Comparison of ENCODE assay signal across 8 cellular contexts in the genomic region with DNA sequence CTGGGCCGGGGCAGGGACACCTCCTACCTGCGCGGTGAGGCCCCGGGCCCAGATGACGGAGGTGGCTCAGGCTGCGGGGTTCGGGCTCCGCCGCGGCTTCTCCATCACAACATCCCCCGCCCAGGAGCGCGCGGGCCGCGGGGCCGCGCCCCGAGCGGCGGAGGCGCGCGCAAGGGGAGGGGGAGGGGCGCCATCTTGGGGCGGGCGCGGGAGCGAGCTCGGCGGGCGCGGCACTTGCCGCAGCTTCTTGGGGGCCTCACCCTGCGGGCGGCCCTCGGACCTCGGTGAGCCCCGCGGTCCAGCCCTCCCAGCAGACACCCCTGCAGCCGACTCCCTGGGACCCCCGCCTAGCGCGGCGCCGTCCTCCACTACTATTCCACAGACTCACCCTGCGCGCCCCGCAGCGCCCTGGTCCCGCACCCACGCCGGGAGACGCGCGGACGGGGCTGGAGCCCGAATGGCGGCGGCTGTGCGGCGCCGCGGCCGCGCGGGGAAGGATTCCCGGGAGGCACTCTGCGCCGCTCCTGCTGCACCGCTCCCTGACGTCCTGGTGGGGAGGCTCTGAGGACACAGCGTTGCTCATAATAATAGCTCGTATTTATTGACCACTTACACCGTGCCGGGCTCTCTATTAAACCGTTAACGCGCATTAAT. TPM values are rescaled to one million over a fixed set of nuclear protein-coding genes. Genes with fewer than 3 reads are reported as not detected.
A peak's percentile ranks its signal among the peaks of the same experiment; 100 is the strongest.
DNase-seq lines count a peak whose midpoint lies in the region; ATAC-seq, FAIRE-seq and TF ChIP-seq lines count a peak whose summit lies in the region.

A gene (minus strand): TSS at position 137 of the 654 bp plus-strand sequence. CDS start 7,747 bp downstream, outside the sequence.

- no peak for FAIRE-seq in H54 (lab: Jason Lieb, UNC)

- TF ChIP-seq CTCF in lung (IDR thresholded peaks at IDR 0.05; ENCODE audit: control extremely low read depth, extremely low read depth), result no peak

- H3K9me3 ChIP-seq in ectodermal cell (ENCODE audit: control insufficient read depth, low read length) (no peaks in the 10 kb centered on the region), lung (ENCODE audit: control insufficient read depth in 2 of 2, insufficient read depth in 1 of 2, low read length in 1 of 2) (no peaks in the 10 kb centered on the region)

- H3K4me1 ChIP-seq in ectodermal cell (ENCODE audit: control insufficient read depth, insufficient read depth, low read length), result no peaks in the 10 kb centered on the region
- peaks cover 3 to 8% of the 10 kb centered on the region in 2 donors for H3K4me1 ChIP-seq in lung (ENCODE audit: control insufficient read depth in 2 of 2, insufficient read depth in 2 of 2, low read length in 2 of 2)

- DNase-seq in DMS53 (lab: John Stamatoyannopoulos, UW), result peak; percentile 83
- peak; percentile 68 for DNase-seq in H54 (ENCODE audit: insufficient read length, low spot score)
- peak; percentile 83 for DNase-seq in NCI-H2227 treated with DMSO at 0.1 percent for 48 hours (lab: John Stamatoyannopoulos, UW)
- DNase-seq in activated CD8-positive, alpha-beta memory T cell treated with anti-CD3 and anti-CD28 coated beads for 1 hour (ENCODE audit: extremely low read depth in 1 of 2, low read depth in 1 of 2), result peak; percentile 16 to 64
- DNase-seq in lung (ENCODE audit: low spot score), result peak; percentile 56
- peak; percentile 62 to 66 for DNase-seq in stimulated activated CD4-positive, alpha-beta T cell treated with anti-CD3 and anti-CD28 coated beads, Interleukin-4, amount 100 ng/mL, for 48 hours (ENCODE audit: low read depth in 2 of 2)
- DNase-seq in H4 (ENCODE audit: low spot score), result no peak

- peak; percentile 42; the same call in 1 of the 2 replicates for TF ChIP-seq POLR2A in H54 (IDR thresholded peaks at IDR 0.05; ENCODE audit: low read depth, low read length)

- ATAC-seq in lung (ENCODE audit: insufficient read depth, low FRiP score), result peak; percentile 95

- H3K4me3 ChIP-seq in ectodermal cell (ENCODE audit: insufficient read depth, low read depth, low read length) (peak within 1 kb of the TSS; percentile 76), lung (peak within 1 kb of the TSS; percentile 89)

- H3K36me3 ChIP-seq in ectodermal cell (ENCODE audit: control insufficient read depth, insufficient read depth, low read length) (no peaks in the 10 kb centered on the region), lung (ENCODE audit: control insufficient read depth in 2 of 2, insufficient read depth in 2 of 2, low read length in 2 of 2) (no peaks in the 10 kb centered on the region)

- WGBS in ectodermal cell, 2 experiments, result 0 to 1% methylated on average over 79 of the region's 79 CpGs
- 0 to 1% methylated on average over 49 to 79 of the region's 79 CpGs for WGBS in lung, 2 donors

- H3K27ac ChIP-seq in ectodermal cell (ENCODE audit: insufficient read depth, low read depth, low read length, poor library complexity, severe bottlenecking) (no peak within 1 kb of the TSS), lung (ENCODE audit: low read depth in 1 of 2, low read length in 1 of 2) (peak within 1 kb of the TSS; percentile 84 to 98)

- H3K27me3 ChIP-seq in ectodermal cell (ENCODE audit: control insufficient read depth, insufficient read depth, low read length, poor library complexity, severe bottlenecking) (peaks cover 23% of the 10 kb centered on the region), lung (ENCODE audit: control insufficient read depth, insufficient read depth) (no peaks in the 10 kb centered on the region)

RNA-seq across cellular contexts. Expression of the gene that starts here (rescaled TPM):
- polyA plus RNA-seq in ectodermal cell (2013, experiment 1 of 4), result 84.2 TPM
- polyA plus RNA-seq in ectodermal cell (2013, experiment 2 of 4), result 77.0 TPM
- polyA plus RNA-seq in ectodermal cell (2013, experiment 3 of 4), result 64.6 TPM
- polyA plus RNA-seq in ectodermal cell (2013, experiment 4 of 4), result 79.9 TPM
- total RNA-seq in lung, result 10 to 100 TPM; 38.9 to 42.0 TPM
- 10 to 100 TPM; 18.8 to 22.3 TPM for polyA plus RNA-seq in lung
- total RNA-seq in H4 (2014; rRNA removed; shearing (Covaris generic)), result 5.2 and 6.3 TPM in 2 replicates
